In genomic region chr7:69677054-69677847, GRCh38 we compare ENCODE assay signal across 12 cellular contexts.
DNase-seq lines count a peak whose midpoint lies in the region; FAIRE-seq and TF ChIP-seq lines count a peak whose summit lies in the region.
"Had no signal": no experiment of that assay in that cellular context is flagged by ENCODE, and none has a peak within 500 bp of the region (broad histone marks: within the 10 kb centered on the region; RNA-seq: fewer than 3 reads in every experiment).

No MANE protein-coding gene starts in this region.

- no peak overlapping the region for H2AK5ac ChIP-seq in mesendoderm (ENCODE audit: low read length)
- H2AK5ac ChIP-seq in trophoblast cell (ENCODE audit: low read length) = no peak overlapping the region

- H2BK120ac ChIP-seq in mesendoderm (ENCODE audit: low read depth, low read length) (no peak overlapping the region), trophoblast cell (ENCODE audit: insufficient read depth, low read length, poor library complexity) (no peak overlapping the region)

- H2BK5ac ChIP-seq in mesendoderm (ENCODE audit: low read length) (no peak overlapping the region), trophoblast cell (ENCODE audit: low read depth, low read length, poor library complexity) (no peak overlapping the region)

- no peak overlapping the region for H4K12ac ChIP-seq in trophoblast cell (ENCODE audit: low read depth, low read length)

- H4K8ac ChIP-seq in mesendoderm (ENCODE audit: low read depth, low read length) (no peak overlapping the region), trophoblast cell (ENCODE audit: low read depth, low read length) (no peak overlapping the region)

- no peak overlapping the region for H4K5ac ChIP-seq in mesendoderm (ENCODE audit: low read length)

- no peak overlapping the region for H2BK15ac ChIP-seq in mesendoderm (replicated peaks; ENCODE audit: low read depth)

- peak; percentile 34 for TF ChIP-seq CTCF in AG10803 (conservative IDR thresholded peaks at IDR 0.05; ENCODE audit: low read length)

- H3K4me2 ChIP-seq in mesendoderm (ENCODE audit: low read length) (no peak overlapping the region), trophoblast cell (ENCODE audit: low read length) (no peak overlapping the region)

- H3K36me3 ChIP-seq in mesendoderm (ENCODE audit: control insufficient read depth, insufficient read depth, low read length) = no peaks in the 10 kb centered on the region
- no peaks in the 10 kb centered on the region for H3K36me3 ChIP-seq in trophoblast cell (ENCODE audit: control insufficient read depth in 1 of 2, insufficient read depth in 2 of 2, low read length in 2 of 2)
- no peaks in the 10 kb centered on the region for H3K36me3 ChIP-seq in CD8-positive, alpha-beta memory T cell (ENCODE audit: insufficient read depth, low read length)

- CTCF ChIA-PET in CD8-positive, alpha-beta memory T cell (lab: Charles Lee) = no interaction called here

- peak; percentile 41 for FAIRE-seq in GM18507 (lab: Jason Lieb, UNC)

- no peaks in the 10 kb centered on the region for H3K36me3 Mint-ChIP-seq in CD8-positive, alpha-beta memory T cell

- H3K4me3 Mint-ChIP-seq in CD8-positive, alpha-beta memory T cell = no peak overlapping the region
- H3K4me3 Mint-ChIP-seq: stimulated activated naive CD8-positive, alpha-beta T cell treated with anti-CD3 and anti-CD28 coated beads, Interleukin-15, Interleukin-2, amounts not matched to agents 100 ng/mL and 50 ng/mL, for 24 hours had no signal

- H3K18ac ChIP-seq in mesendoderm (ENCODE audit: low read length) (no peak overlapping the region), trophoblast cell (ENCODE audit: low read length) (no peak overlapping the region)

- H3K23ac ChIP-seq in mesendoderm (ENCODE audit: low read length) = no peak overlapping the region
- no peak overlapping the region for H3K23ac ChIP-seq in trophoblast cell (ENCODE audit: low read length)

- H3K4me3 ChIP-seq in AG10803 (ENCODE audit: low read length) (peak overlapping the region; percentile 1; the same call in 1 of the 2 replicates), mesendoderm (ENCODE audit: low read length) (no peak overlapping the region), trophoblast cell (ENCODE audit: low read depth, low read length) (no peak overlapping the region)
- no peak overlapping the region for H3K4me3 ChIP-seq in CD8-positive, alpha-beta memory T cell (ENCODE audit: low read length)

- no peak overlapping the region for H3K27ac Mint-ChIP-seq in CD8-positive, alpha-beta memory T cell
- H3K27ac Mint-ChIP-seq: stimulated activated naive CD8-positive, alpha-beta T cell treated with anti-CD3 and anti-CD28 coated beads, Interleukin-15, Interleukin-2, amounts not matched to agents 100 ng/mL and 50 ng/mL, for 24 hours had no signal

- no peaks in the 10 kb centered on the region for H3K9me3 ChIP-seq in trophoblast cell (ENCODE audit: insufficient read depth, low read depth, low read length)
- H3K9me3 ChIP-seq in CD8-positive, alpha-beta memory T cell (ENCODE audit: low read length) = no peaks in the 10 kb centered on the region

- no peak overlapping the region for H2AFZ ChIP-seq in trophoblast cell (ENCODE audit: insufficient read depth, low read length, poor library complexity)

- no peaks in the 10 kb centered on the region for H3K9me3 Mint-ChIP-seq in CD8-positive, alpha-beta memory T cell
- H3K9me3 Mint-ChIP-seq: stimulated activated naive CD8-positive, alpha-beta T cell treated with anti-CD3 and anti-CD28 coated beads, Interleukin-15, Interleukin-2, amounts not matched to agents 100 ng/mL and 50 ng/mL, for 24 hours had no signal

- H3K4me1 ChIP-seq in mesendoderm (ENCODE audit: control insufficient read depth, low read depth, low read length) (peaks cover 3% of the 10 kb centered on the region), trophoblast cell (ENCODE audit: control insufficient read depth in 1 of 2, insufficient read depth in 2 of 2, low read length in 2 of 2) (peaks cover 5 to 17% of the 10 kb centered on the region in 2 experiments)
- no peaks in the 10 kb centered on the region for H3K4me1 ChIP-seq in CD8-positive, alpha-beta memory T cell (ENCODE audit: insufficient read depth, low read length)

- H2BK12ac ChIP-seq in trophoblast cell (ENCODE audit: low read length) = no peak overlapping the region

- H3K79me2 ChIP-seq in mesendoderm (ENCODE audit: control insufficient read depth, insufficient read depth, low read length) = no peaks in the 10 kb centered on the region
- no peaks in the 10 kb centered on the region for H3K79me2 ChIP-seq in trophoblast cell (ENCODE audit: control insufficient read depth, insufficient read depth, low read length, poor library complexity)

- H4K91ac ChIP-seq in trophoblast cell (ENCODE audit: low read depth, low read length) = no peak overlapping the region

- peaks cover 4% of the 10 kb centered on the region for H3K79me1 ChIP-seq in mesendoderm (ENCODE audit: low read length)
- H3K79me1 ChIP-seq in trophoblast cell (ENCODE audit: low read length) = no peaks in the 10 kb centered on the region

- DNase-seq in AG10803 (ENCODE audit: low read depth) (peak; percentile 67), GM18507 (ENCODE audit: extremely low spot score, insufficient read length, low read depth) (no peak), SK-N-DZ (ENCODE audit: low spot score) (peak; percentile 41), mesendoderm (peak; percentile 46), dermis blood vessel endothelial cell (no peak), trophoblast cell (no peak)
- no peak for DNase-seq in activated effector memory CD4-positive, alpha-beta T cell treated with anti-CD3 and anti-CD28 coated beads, Interleukin-2, amount 50 U/mL, for 16 hours
- DNase-seq in CD8-positive, alpha-beta memory T cell = no peak
- DNase-seq: DMS79, H7, IMR-90 had no signal

- WGBS in mesendoderm (ENCODE audit: extremely low coverage, insufficient coverage, low lambda C conversion rate) = no CpG with 5 or more reads among the region's 4 CpGs
- WGBS in trophoblast cell (ENCODE audit: extremely low coverage, insufficient coverage, insufficient read length) = no CpG with 5 or more reads among the region's 4 CpGs

- no peak overlapping the region for H3K56ac ChIP-seq in mesendoderm (ENCODE audit: low read length)

- H3K9ac ChIP-seq in mesendoderm (ENCODE audit: low read length) = no peak overlapping the region
- H3K9ac ChIP-seq in trophoblast cell (ENCODE audit: low read length) = no peak overlapping the region

- H3K27me3 ChIP-seq in mesendoderm (ENCODE audit: insufficient read depth, low read length, poor library complexity) = no peaks in the 10 kb centered on the region
- H3K27me3 ChIP-seq in trophoblast cell (ENCODE audit: insufficient read depth, low read length) = no peaks in the 10 kb centered on the region
- H3K27me3 ChIP-seq in CD8-positive, alpha-beta memory T cell (ENCODE audit: insufficient read depth, low read length, poor library complexity, severe bottlenecking) = no peaks in the 10 kb centered on the region

- no peak overlapping the region for H3K27ac ChIP-seq in mesendoderm (ENCODE audit: low read depth, low read length)
- no peak overlapping the region for H3K27ac ChIP-seq in trophoblast cell (ENCODE audit: low read depth, low read length)
- no peak overlapping the region for H3K27ac ChIP-seq in CD8-positive, alpha-beta memory T cell (ENCODE audit: low read depth, low read length)

- no peaks in the 10 kb centered on the region for H3K27me3 Mint-ChIP-seq in CD8-positive, alpha-beta memory T cell
- H3K27me3 Mint-ChIP-seq: stimulated activated naive CD8-positive, alpha-beta T cell treated with anti-CD3 and anti-CD28 coated beads, Interleukin-15, Interleukin-2, amounts not matched to agents 100 ng/mL and 50 ng/mL, for 24 hours had no signal

- H3K4ac ChIP-seq in mesendoderm (ENCODE audit: low read depth, low read length) (no peak overlapping the region), trophoblast cell (ENCODE audit: low read depth, low read length) (no peak overlapping the region)

- H3K14ac ChIP-seq in trophoblast cell (ENCODE audit: low read length) = no peak overlapping the region

- POLR2A ChIA-PET in CD8-positive, alpha-beta memory T cell (lab: Charles Lee) = no interaction called here

- H3K4me1 Mint-ChIP-seq in CD8-positive, alpha-beta memory T cell = no peaks in the 10 kb centered on the region

Comparison
In these comparisons a context has a peak if more than half of its experiments do, and no peak if none do; other contexts are left out.
1. DNase-seq: peak in AG10803 (single experiment), SK-N-DZ (single experiment) and mesendoderm (single experiment); none in GM18507 (single experiment), dermis blood vessel endothelial cell (single experiment), activated effector memory CD4-positive, alpha-beta T cell treated with anti-CD3 and anti-CD28 coated beads, Interleukin-2, amount 50 U/mL, for 16 hours (single experiment), trophoblast cell (0 of 2) and CD8-positive, alpha-beta memory T cell (0 of 5).